1 cellular context compared by ENCODE assay signal in the genomic region with DNA sequence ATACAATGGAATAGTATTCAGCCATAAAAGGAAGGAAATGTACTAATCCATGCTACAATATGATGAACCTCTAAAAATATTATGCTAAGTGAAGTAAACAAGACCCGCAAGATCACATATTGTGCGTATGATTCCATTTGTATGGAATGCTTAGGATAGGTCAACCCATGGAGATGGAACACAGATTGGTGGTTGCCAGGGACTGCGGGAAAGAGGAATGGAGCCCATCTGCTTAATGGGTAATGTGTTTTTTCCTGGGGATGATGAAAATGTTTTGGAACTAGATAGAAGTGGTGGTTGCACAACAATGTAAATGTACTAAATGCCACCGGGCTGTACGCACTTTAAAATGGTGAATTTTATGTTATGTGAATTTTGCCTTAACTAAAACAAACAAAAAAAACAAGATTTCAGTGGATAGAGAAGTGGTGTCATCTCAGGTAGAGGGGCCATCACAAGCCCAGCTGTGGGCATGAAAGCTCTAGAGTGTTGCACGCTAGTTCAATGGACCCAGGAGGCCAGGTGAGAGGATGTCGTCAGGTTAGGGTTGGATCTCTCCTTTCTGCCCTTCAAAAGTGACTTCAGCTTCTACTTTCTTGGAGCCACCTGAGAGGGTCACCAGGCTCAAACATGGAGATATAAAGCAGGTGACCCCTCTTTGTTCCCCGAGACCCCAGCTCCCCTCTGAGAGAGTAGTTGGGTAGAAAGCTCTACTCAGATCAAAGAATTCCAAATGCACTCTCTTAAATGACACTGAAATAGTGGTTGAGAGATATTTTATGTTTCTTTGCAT.
TF ChIP-seq lines count a peak whose summit lies in the region.

No MANE protein-coding gene starts in this region.

TF ChIP-seq in endothelial cell of umbilical vein, 7 proteins besides CTCF, POLR2A, EP300 and RAD21:
- no peak for TF ChIP-seq MAX (IDR thresholded peaks at IDR 0.05; ENCODE audit: insufficient read depth, insufficient read length)
TF ChIP-seq in endothelial cell of umbilical vein: peak in this region for 0.
